In genomic region chr12:115872212-115872611, GRCh38 we compare ENCODE assay signal across 19 cellular contexts.
DNase-seq lines count a peak whose midpoint lies in the region; TF ChIP-seq lines count a peak whose summit lies in the region.
"Had no signal": no experiment of that assay in that cellular context is flagged by ENCODE, and none has a peak within 500 bp of the region (broad histone marks: within the 10 kb centered on the region; RNA-seq: fewer than 3 reads in every experiment).

No MANE protein-coding gene starts in this region.

- TF ChIP-seq CTCF in 22Rv1 (IDR thresholded peaks at IDR 0.05): no peak

- H3K27me3 ChIP-seq in iPS-20b (ENCODE audit: insufficient read depth, low read length) (no peaks in the 10 kb centered on the region), HAP-1 (ENCODE audit: low read depth) (no peaks in the 10 kb centered on the region)
- H3K27me3 ChIP-seq: upper lobe of right lung had no signal

- DNase-seq in ELF-1 (ENCODE audit: low read depth, low spot score) (peak; percentile 88), NCI-H748 treated with DMSO at 0.1 percent for 48 hours (lab: John Stamatoyannopoulos, UW) (peak; percentile 76), Kasumi-1 (lab: John Stamatoyannopoulos, UW) (no peak), hepatic stellate cell (ENCODE audit: low spot score) (no peak), NCI-H1694 (lab: John Stamatoyannopoulos, UW) (no peak), HAP-1 (ENCODE audit: low spot score in 2 of 2) (no peak)
- DNase-seq: activated naive CD4-positive, alpha-beta T cell treated with Interleukin-2 at 50 U/mL for 16 hours; activated T-cell treated with anti-CD3 and anti-CD28 coated beads, Interleukin-2, amount 50 U/mL, for 1 hour; anterior cingulate cortex; cerebellar nuclear complex; effector memory CD4-positive, alpha-beta T cell; NCI-H1092; NCI-H2171; stimulated activated CD4-positive, alpha-beta T cell treated with anti-CD3 and anti-CD28 coated beads, Interleukin-15, amount 100 ng/mL, for 24 hours; stimulated activated naive CD4-positive, alpha-beta T cell treated with Interleukin-2 at 50 U/mL for 16 hours; upper lobe of right lung had no signal

- H3K4me3 ChIP-seq in iPS-20b (ENCODE audit: low read length) (peak overlapping the region; percentile 47), HAP-1 (no peak overlapping the region)
- H3K4me3 ChIP-seq: K562, upper lobe of right lung had no signal

- H3K9me3 ChIP-seq in iPS-20b (ENCODE audit: insufficient read depth, low read depth, low read length) (no peaks in the 10 kb centered on the region), HAP-1 (no peaks in the 10 kb centered on the region)
- H3K9me3 ChIP-seq: upper lobe of right lung had no signal

- peak overlapping the region; percentile 99 for H3K27ac ChIP-seq in 22Rv1
- peak overlapping the region; percentile 4 for H3K27ac ChIP-seq in iPS-20b (ENCODE audit: low read length)
- H3K27ac ChIP-seq: upper lobe of right lung had no signal

- in situ Hi-C loops in HAP-1 (cut with MboI; ENCODE audit: low sequenced_read_pairs): no loop called here

- H3K9ac ChIP-seq in iPS-20b (ENCODE audit: low read depth, low read length): peak overlapping the region; percentile 56; the same call in 1 of the 2 replicates

- H3K4me1 ChIP-seq in iPS-20b (ENCODE audit: insufficient read depth, low read length) (peaks cover 17% of the 10 kb centered on the region), HAP-1 (no peaks in the 10 kb centered on the region)
- H3K4me1 ChIP-seq: upper lobe of right lung had no signal

- H3K36me3 ChIP-seq in iPS-20b (ENCODE audit: insufficient read depth, low read depth, low read length): no peaks in the 10 kb centered on the region
- no peaks in the 10 kb centered on the region for H3K36me3 ChIP-seq in HAP-1 (replicated peaks)
- H3K36me3 ChIP-seq: upper lobe of right lung had no signal

Comparison
In these comparisons a context has a peak if more than half of its experiments do, and no peak if none do; other contexts are left out.
1. DNase-seq: peak in ELF-1 (single experiment) and NCI-H748 treated with DMSO at 0.1 percent for 48 hours (single experiment); none in Kasumi-1 (0 of 2), hepatic stellate cell (single experiment), NCI-H1694 (single experiment) and HAP-1 (0 of 2).